1 cellular context compared by ENCODE assay signal in genomic region chr15:92395176-92395521, GRCh38.
TF ChIP-seq lines count a peak whose summit lies in the region.

No MANE protein-coding gene starts in this region.

TF ChIP-seq in endothelial cell of umbilical vein, 7 proteins besides CTCF, POLR2A, EP300 and RAD21:
- peak; percentile 81 for TF ChIP-seq EZH2 (IDR thresholded peaks at IDR 0.05; ENCODE audit: borderline replicate concordance, low read depth, low read length, severe bottlenecking)
- TF ChIP-seq MAX (IDR thresholded peaks at IDR 0.05; ENCODE audit: insufficient read depth, insufficient read length), result no peak
